In the genomic region with DNA sequence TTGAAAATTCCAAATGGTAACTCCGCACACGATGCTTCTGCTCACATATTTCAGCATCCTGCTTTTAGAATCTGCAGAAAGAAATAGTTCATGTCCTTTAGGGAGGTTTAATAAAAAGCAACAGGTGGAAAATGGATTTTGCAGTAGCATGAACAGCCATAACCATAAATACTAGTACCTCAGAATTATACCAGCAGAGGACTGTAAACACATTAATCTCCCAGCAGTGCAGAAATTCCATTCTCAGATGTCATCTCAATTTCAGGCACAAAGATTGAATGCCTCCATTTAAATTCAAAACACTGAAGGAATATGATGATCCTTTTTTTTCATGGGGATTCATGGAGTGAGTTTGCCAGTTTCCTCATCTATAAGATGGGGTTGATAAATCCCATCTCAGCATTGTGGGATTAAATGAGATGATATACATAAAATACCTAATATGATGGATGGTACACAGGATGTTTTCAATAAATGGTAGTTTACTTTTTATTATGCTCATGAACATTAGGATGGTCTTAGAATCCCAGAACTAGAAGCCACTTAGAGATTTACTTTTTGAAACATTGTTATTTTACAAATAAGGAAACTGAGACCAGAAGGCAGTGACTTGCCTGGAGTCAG, we compare ENCODE assay signal across 24 cellular contexts. TPM values are rescaled to one million over a fixed set of nuclear protein-coding genes. Genes with fewer than 3 reads are reported as not detected.
DNase-seq lines count a peak whose midpoint lies in the region; ATAC-seq, FAIRE-seq and TF ChIP-seq lines count a peak whose summit lies in the region.
"Had no signal": no experiment of that assay in that cellular context is flagged by ENCODE, and none has a peak within 500 bp of the region (broad histone marks: within the 10 kb centered on the region; RNA-seq: fewer than 3 reads in every experiment).

No MANE protein-coding gene starts in this region.

- TF ChIP-seq POLR2A in A549 (IDR thresholded peaks at IDR 0.05; ENCODE audit: low read length) (no peak), erythroblast (IDR thresholded peaks at IDR 0.05; ENCODE audit: low read length) (no peak)

- intact Hi-C loops in ascending aorta (cut with DNase I), result loop anchor here (5.0 kb wide), 2 partner anchors 85 to 110 kb away; no protein-coding TSS in a partner anchor

- H3K9me3 ChIP-seq in A549 (no peaks in the 10 kb centered on the region), ascending aorta (no peaks in the 10 kb centered on the region), trophoblast cell (ENCODE audit: insufficient read depth, low read depth, low read length) (no peaks in the 10 kb centered on the region)
- H3K9me3 ChIP-seq: neutrophil, testis had no signal

- no peak overlapping the region for H2BK5ac ChIP-seq in trophoblast cell (ENCODE audit: low read depth, low read length, poor library complexity)

- H2AK5ac ChIP-seq in trophoblast cell (ENCODE audit: low read length), result peak overlapping the region; percentile 23

- H2BK120ac ChIP-seq in trophoblast cell (ENCODE audit: insufficient read depth, low read length, poor library complexity), result no peak overlapping the region

- TF ChIP-seq RAD21 in A549 (conservative IDR thresholded peaks at IDR 0.05 in 1 of 2, IDR thresholded peaks at IDR 0.05 in 1 of 2), result no peak

- TF ChIP-seq EP300 in A549 (IDR thresholded peaks at IDR 0.05), result no peak

- peaks cover 2% of the 10 kb centered on the region for H3K79me2 ChIP-seq in trophoblast cell (ENCODE audit: control insufficient read depth, insufficient read depth, low read length, poor library complexity)

- H2AFZ ChIP-seq in trophoblast cell (ENCODE audit: insufficient read depth, low read length, poor library complexity), result no peak overlapping the region

- no peak overlapping the region for H2BK12ac ChIP-seq in trophoblast cell (ENCODE audit: low read length)

- H3K18ac ChIP-seq in trophoblast cell (ENCODE audit: low read length), result no peak overlapping the region

- H3K4me1 ChIP-seq in A549, result peaks cover 89% of the 10 kb centered on the region
- H3K4me1 ChIP-seq in ascending aorta, result peaks cover 31 to 70% of the 10 kb centered on the region in 2 donors
- H3K4me1 ChIP-seq in trophoblast cell (ENCODE audit: control insufficient read depth in 1 of 2, insufficient read depth in 2 of 2, low read length in 2 of 2), result peaks cover 15 to 16% of the 10 kb centered on the region in 2 experiments
- H3K4me1 ChIP-seq: testis had no signal

- no peak overlapping the region for H3K23ac ChIP-seq in trophoblast cell (ENCODE audit: low read length)

- H3K4ac ChIP-seq in trophoblast cell (ENCODE audit: low read depth, low read length), result no peak overlapping the region

- H3K27me3 ChIP-seq in ascending aorta, result no peaks in the 10 kb centered on the region
- H3K27me3 ChIP-seq in trophoblast cell (ENCODE audit: insufficient read depth, low read length), result no peaks in the 10 kb centered on the region
- H3K27me3 ChIP-seq: testis had no signal

- no peak overlapping the region for H3K9ac ChIP-seq in trophoblast cell (ENCODE audit: low read length)

- H3K4me3 ChIP-seq in A549 (no peak overlapping the region), ascending aorta (no peak overlapping the region), trophoblast cell (ENCODE audit: low read depth, low read length) (no peak overlapping the region)
- H3K4me3 ChIP-seq: testis had no signal

- ATAC-seq in A549, result no peak
- ATAC-seq: activated CD8-positive, alpha-beta T cell treated with anti-CD3 and anti-CD28 coated beads, Interleukin-2, amount 10 ng/mL, durations not matched to agents 7 days and 5 days; activated naive CD8-positive, alpha-beta T cell treated with anti-CD3 and anti-CD28 coated beads, Interleukin-2, amount 50 U/mL, for 24 hours; effector memory CD8-positive, alpha-beta T cell; stimulated activated naive B cell treated with anti-CD40 and anti-IgM and Interleukin-4, amounts not matched to agents 10 μg/mL and 1 μg/mL and 100 μg/mL, for 72 hours had no signal

- H3K79me1 ChIP-seq in trophoblast cell (ENCODE audit: low read length), result peaks cover 1% of the 10 kb centered on the region

- no peak overlapping the region for H4K8ac ChIP-seq in trophoblast cell (ENCODE audit: low read depth, low read length)

- TF ChIP-seq CTCF in A549 (IDR thresholded peaks at IDR 0.05) (no peak), ascending aorta (IDR thresholded peaks at IDR 0.05) (peak in 1 of 3 experiments; percentile 11), GM10248 (IDR thresholded peaks at IDR 0.05; ENCODE audit: control extremely low read depth, extremely low read depth, low read depth, missing control alignments) (no peak)

- H3K36me3 ChIP-seq in ascending aorta (no peaks in the 10 kb centered on the region), trophoblast cell (ENCODE audit: control insufficient read depth in 1 of 2, insufficient read depth in 2 of 2, low read length in 2 of 2) (no peaks in the 10 kb centered on the region)
- H3K36me3 ChIP-seq: neutrophil had no signal

- H4K91ac ChIP-seq in trophoblast cell (ENCODE audit: low read depth, low read length), result no peak overlapping the region

- no peak overlapping the region for H3K14ac ChIP-seq in trophoblast cell (ENCODE audit: low read length)

- H3K27ac ChIP-seq in A549 (peak overlapping the region in 1 of 2 experiments; percentile 75; a peak in 4 of 6 replicates), ascending aorta (peak overlapping the region; percentile 90 to 91), trophoblast cell (ENCODE audit: low read depth, low read length) (no peak overlapping the region)
- H3K27ac ChIP-seq: neutrophil had no signal

- CTCF ChIA-PET in A549 (lab: Yijun Ruan, JAX) (no interaction called here), HEK293T (lab: Yijun Ruan, JAX) (no interaction called here), GM10248 (lab: Yijun Ruan, JAX) (no interaction called here)

- H3K4me2 ChIP-seq in A549 (peak overlapping the region; percentile 78), trophoblast cell (ENCODE audit: low read length) (no peak overlapping the region)

- DNase-seq in A549 (ENCODE audit: low read depth in 1 of 2, low spot score in 1 of 2), result no peak
- no peak for DNase-seq in HEK293T (ENCODE audit: extremely low spot score)
- DNase-seq in ascending aorta (ENCODE audit: low spot score in 2 of 2), result no peak
- peak in 1 of 2 donors; percentile 42 for DNase-seq in trophoblast cell
- DNase-seq in GM10248 (ENCODE audit: extremely low spot score), result no peak
- no peak for DNase-seq in erythroblast (lab: John Stamatoyannopoulos, UW)
- no peak for DNase-seq in NCI-H128 (lab: John Stamatoyannopoulos, UW; ENCODE audit: unreplicated experiment)
- DNase-seq in COLO668 (lab: John Stamatoyannopoulos, UW; ENCODE audit: unreplicated experiment), result no peak
- DNase-seq: activated CD4-positive, alpha-beta T cell treated with anti-CD3 and anti-CD28 coated beads for 1 hour; activated CD8-positive, alpha-beta T cell treated with anti-CD3 and anti-CD28 coated beads, Interleukin-2, amount 10 ng/mL, durations not matched to agents 7 days and 5 days; activated gamma-delta T cell; activated naive CD8-positive, alpha-beta T cell treated with anti-CD3 and anti-CD28 coated beads, Interleukin-2, amount 50 U/mL, for 24 hours; activated T-cell treated with anti-CD3 and anti-CD28 coated beads, Interleukin-2, amount 50 U/mL, for 1 hour; effector memory CD8-positive, alpha-beta T cell; NCI-H1417 treated with DMSO at 0.1 percent for 48 hours; NCI-H2107; NCI-H446 treated with DMSO at 0.1 percent for 48 hours; stimulated activated CD4-positive, alpha-beta T cell treated with anti-CD3 and anti-CD28 coated beads, Interleukin-4, amount 100 ng/mL, for 1 hour; stimulated activated naive B cell treated with anti-CD40 and anti-IgM and Interleukin-4, amounts not matched to agents 10 μg/mL and 1 μg/mL and 100 μg/mL, for 72 hours had no signal

- no peak for FAIRE-seq in A549 (lab: Jason Lieb, UNC)
- FAIRE-seq: D721Med had no signal

- POLR2A ChIA-PET in A549 (lab: Yijun Ruan, JAX), result no interaction called here
- POLR2A ChIA-PET in HEK293T (lab: Yijun Ruan, JAX), result no interaction called here
- POLR2A ChIA-PET in GM10248 (lab: Yijun Ruan, JAX), result no interaction called here

- WGBS in A549 (ENCODE audit: missing lambda C conversion rate), result 91% methylated on average over 2 of the region's 2 CpGs
- WGBS in trophoblast cell (ENCODE audit: extremely low coverage, insufficient coverage, insufficient read length), result no CpG with 5 or more reads among the region's 2 CpGs

- H4K12ac ChIP-seq in trophoblast cell (ENCODE audit: low read depth, low read length), result no peak overlapping the region

TF ChIP-seq in A549, 52 proteins besides CTCF, POLR2A, EP300 and RAD21 (continues in another document):
- no peak for TF ChIP-seq ESRRA (IDR thresholded peaks at IDR 0.05; ENCODE audit: borderline replicate concordance, low read length)
- no peak for TF ChIP-seq MAZ (IDR thresholded peaks at IDR 0.05; ENCODE audit: borderline replicate concordance, low read depth, low read length)
- no peak for TF ChIP-seq CBX2 (IDR thresholded peaks at IDR 0.05; ENCODE audit: borderline replicate concordance, low read depth)
- no peak for TF ChIP-seq TP53 (CRISPR knock-in tag; IDR thresholded peaks at IDR 0.05)
- no peak for TF ChIP-seq HOXA7 (CRISPR knock-in tag; IDR thresholded peaks at IDR 0.05)
- no peak for TF ChIP-seq RFX5 (IDR thresholded peaks at IDR 0.05)
- no peak for TF ChIP-seq CEBPB (IDR thresholded peaks at IDR 0.05)

TF ChIP-seq in HEK293T, 16 proteins besides CTCF, POLR2A, EP300 and RAD21:
- TF ChIP-seq, protein P1, sequence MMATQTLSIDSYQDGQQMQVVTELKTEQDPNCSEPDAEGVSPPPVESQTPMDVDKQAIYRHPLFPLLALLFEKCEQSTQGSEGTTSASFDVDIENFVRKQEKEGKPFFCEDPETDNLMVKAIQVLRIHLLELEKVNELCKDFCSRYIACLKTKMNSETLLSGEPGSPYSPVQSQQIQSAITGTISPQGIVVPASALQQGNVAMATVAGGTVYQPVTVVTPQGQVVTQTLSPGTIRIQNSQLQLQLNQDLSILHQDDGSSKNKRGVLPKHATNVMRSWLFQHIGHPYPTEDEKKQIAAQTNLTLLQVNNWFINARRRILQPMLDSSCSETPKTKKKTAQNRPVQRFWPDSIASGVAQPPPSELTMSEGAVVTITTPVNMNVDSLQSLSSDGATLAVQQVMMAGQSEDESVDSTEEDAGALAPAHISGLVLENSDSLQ (IDR thresholded peaks at IDR 0.05), result peak; percentile 42
- TF ChIP-seq FOXK2 (IDR thresholded peaks at IDR 0.05), result no peak

RNA-seq across cellular contexts. Expression of a gene that starts 0.6 kb away (rescaled TPM):
- 88.9 and 96.6 TPM in 2 replicates for polyA plus RNA-seq in A549 (2011; rRNA removed)
- polyA plus RNA-seq in A549 (2012; cell fraction: cytosol; rRNA removed), result 23.0 and 23.6 TPM in 2 replicates
- 111 and 136 TPM in 2 replicates for polyA plus RNA-seq in A549 (2012; cell fraction: nucleus; rRNA removed)
- 51.6 to 53.9 TPM (median 52.9 TPM) in 3 replicates for polyA plus RNA-seq in A549 (2017; fragmentation: RNase III; extraction: RNeasy Plus Mini Kit Qiagen cat#74134 plus additional on column Dnase treatment)
- polyA minus RNA-seq in A549 (2011; rRNA and poly(A)+ RNA removed), result 103 and 125 TPM in 2 replicates
- total RNA-seq in ascending aorta, result 44.4 TPM
- 38.8 and 40.1 TPM in 2 replicates for polyA plus RNA-seq in trophoblast cell (2013)
- total RNA-seq: activated CD8-positive, alpha-beta T cell treated with anti-CD3 and anti-CD28 coated beads, Interleukin-2, amount 10 ng/mL, durations not matched to agents 7 days and 5 days; T-helper 1 cell treated with Interleukin-12 subunit alpha and Interleukin-12 subunit beta and Interleukin-4 antibody, amounts not matched to agents 30 ng/mL and 1 ng/mL, for 36 hours had no signal
- polyA plus RNA-seq: IgD-negative memory B cell had no signal
